Comparison of ENCODE assay signal across 8 cellular contexts in genomic region chr11:3022300-3022967, GRCh38. TPM values are rescaled to one million over a fixed set of nuclear protein-coding genes. Genes with fewer than 3 reads are reported as not detected.
DNase-seq lines count a peak whose midpoint lies in the region; ATAC-seq, FAIRE-seq and TF ChIP-seq lines count a peak whose summit lies in the region.

No MANE protein-coding gene starts in this region.

- peak; percentile 76 for FAIRE-seq in GM18507 (lab: Jason Lieb, UNC)

- H3K27ac Mint-ChIP-seq in activated T-cell treated with anti-CD3 and anti-CD28 coated beads, Interleukin-2, amount 50 U/mL, for 72 hours = peak overlapping the region; percentile 39

- intact Hi-C loops in left lung (cut with DNase I) (no loop called here), ascending aorta (cut with DNase I) (no loop called here)

- TF ChIP-seq CTCF in left lung (IDR thresholded peaks at IDR 0.05) (no peak), ascending aorta (IDR thresholded peaks at IDR 0.05) (no peak)

- no peaks in the 10 kb centered on the region for H3K27me3 ChIP-seq in left lung
- no peaks in the 10 kb centered on the region for H3K27me3 ChIP-seq in ascending aorta

- peaks cover 21 to 46% of the 10 kb centered on the region in 2 donors for H3K36me3 Mint-ChIP-seq in activated T-cell treated with anti-CD3 and anti-CD28 coated beads, Interleukin-2, amount 50 U/mL, for 72 hours (ENCODE audit: insufficient read depth in 2 of 2)

- no peaks in the 10 kb centered on the region for H3K27me3 Mint-ChIP-seq in activated T-cell treated with anti-CD3 and anti-CD28 coated beads, Interleukin-2, amount 50 U/mL, for 72 hours (ENCODE audit: low read depth)

- H3K4me3 ChIP-seq in left lung = no peak overlapping the region
- H3K4me3 ChIP-seq in ascending aorta = no peak overlapping the region

- H3K27ac ChIP-seq in left lung (peak overlapping the region in 1 of 2 donors; percentile 11), ascending aorta (peak overlapping the region in 1 of 2 donors; percentile 27)

- H3K4me1 Mint-ChIP-seq in activated T-cell treated with anti-CD3 and anti-CD28 coated beads, Interleukin-2, amount 50 U/mL, for 72 hours (ENCODE audit: low read depth) = peaks cover 28% of the 10 kb centered on the region

- no peak for DNase-seq in GM18507 (ENCODE audit: extremely low spot score, insufficient read length, low read depth)
- DNase-seq in activated T-cell treated with anti-CD3 and anti-CD28 coated beads, Interleukin-2, amount 50 U/mL, for 72 hours = no peak
- peak in 1 of 2 donors; percentile 41 for DNase-seq in left lung
- DNase-seq in activated effector memory CD4-positive, alpha-beta T cell treated with Interleukin-2 at 50 U/mL for 16 hours = no peak
- no peak for DNase-seq in inferior parietal cortex (ENCODE audit: extremely low spot score)
- no peak for DNase-seq in ascending aorta (ENCODE audit: low spot score in 2 of 2)

- H3K9me3 Mint-ChIP-seq in activated T-cell treated with anti-CD3 and anti-CD28 coated beads, Interleukin-2, amount 50 U/mL, for 72 hours = no peaks in the 10 kb centered on the region

- H3K4me3 Mint-ChIP-seq in activated T-cell treated with anti-CD3 and anti-CD28 coated beads, Interleukin-2, amount 50 U/mL, for 72 hours = peak overlapping the region; percentile 13 to 62

- H3K9me3 ChIP-seq in left lung (no peaks in the 10 kb centered on the region), ascending aorta (no peaks in the 10 kb centered on the region)

- ATAC-seq in HG03135 (IDR thresholded peaks at IDR 0.05; ENCODE audit: unreplicated experiment) (peak; percentile 70), left lung (peak; percentile 38), GM21528 (IDR thresholded peaks at IDR 0.05; ENCODE audit: low FRiP score, unreplicated experiment) (no peak)
- peak; percentile 76 to 79 for ATAC-seq in activated T-cell treated with anti-CD3 and anti-CD28 coated beads, Interleukin-2, amount 50 U/mL, for 72 hours (replicated peaks in 1 of 2)

- H3K36me3 ChIP-seq in left lung = peaks cover 0 to 83% of the 10 kb centered on the region in 2 donors
- peaks cover 57 to 63% of the 10 kb centered on the region in 2 donors for H3K36me3 ChIP-seq in ascending aorta

- H3K4me1 ChIP-seq in left lung = peaks cover 0 to 18% of the 10 kb centered on the region in 2 donors
- H3K4me1 ChIP-seq in ascending aorta = peaks cover 0 to 3% of the 10 kb centered on the region in 2 donors

RNA-seq across cellular contexts. Expression of gene NAP1L4, which starts 30.3 kb away (rescaled TPM):
- total RNA-seq in activated T-cell treated with anti-CD3 and anti-CD28 coated beads, Interleukin-2, amount 50 U/mL, for 72 hours = 100 to 1,000 TPM; 421 to 504 TPM
- total RNA-seq in left lung (100 to 1,000 TPM; 101 to 122 TPM), ascending aorta (54.5 TPM)

RNA-seq across cellular contexts. Expression of gene CARS1, which starts 34.8 kb away (rescaled TPM):
- 100 to 1,000 TPM; 217 to 224 TPM for total RNA-seq in activated T-cell treated with anti-CD3 and anti-CD28 coated beads, Interleukin-2, amount 50 U/mL, for 72 hours
- total RNA-seq in left lung = 10 to 100 TPM; 39.3 to 49.9 TPM
- total RNA-seq in ascending aorta = 51.4 TPM
